Comparison of ENCODE assay signal across 1 cellular context in genomic region chr12:83573676-83574075, GRCh38.
TF ChIP-seq lines count a peak whose summit lies in the region.

No MANE protein-coding gene starts in this region.

TF ChIP-seq in WTC11, 78 proteins besides CTCF, POLR2A, EP300 and RAD21 (continued from another document):
- no peak for TF ChIP-seq SMAD3 (CRISPR knock-in tag; IDR thresholded peaks at IDR 0.05; ENCODE audit: borderline replicate concordance)
- no peak for TF ChIP-seq SOX15 (CRISPR knock-in tag; IDR thresholded peaks at IDR 0.05)
- TF ChIP-seq ZNF263 (CRISPR knock-in tag; IDR thresholded peaks at IDR 0.05; ENCODE audit: low read depth): no peak
- no peak for TF ChIP-seq JUN (CRISPR knock-in tag; IDR thresholded peaks at IDR 0.05)
- no peak for TF ChIP-seq MXD4 (CRISPR knock-in tag; IDR thresholded peaks at IDR 0.05; ENCODE audit: borderline replicate concordance)
